In the genomic region with DNA sequence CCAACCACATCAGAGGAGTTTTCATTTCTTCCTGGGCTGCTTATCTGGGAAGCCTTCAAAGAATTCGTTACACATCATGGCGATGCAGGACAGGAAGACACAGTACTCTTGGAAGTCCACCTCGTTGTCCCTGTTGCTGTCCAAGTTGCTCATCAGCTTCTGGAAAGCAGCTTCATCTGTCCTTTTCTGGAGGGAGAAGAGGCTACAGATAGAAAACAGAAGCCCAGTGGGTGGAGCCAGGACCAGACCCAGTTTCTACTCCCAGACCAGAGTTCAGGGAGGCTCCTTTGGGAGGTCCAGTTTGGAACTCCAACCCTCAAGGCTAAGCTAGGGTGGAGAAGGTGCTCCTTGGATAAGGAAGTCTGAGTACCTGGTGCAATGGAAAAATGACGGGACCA, we compare ENCODE assay signal across 10 cellular contexts. TPM values are rescaled to one million over a fixed set of nuclear protein-coding genes. Genes with fewer than 3 reads are reported as not detected.
DNase-seq lines count a peak whose midpoint lies in the region; ATAC-seq, FAIRE-seq and TF ChIP-seq lines count a peak whose summit lies in the region.
"Had no signal": no experiment of that assay in that cellular context is flagged by ENCODE, and none has a peak within 500 bp of the region (broad histone marks: within the 10 kb centered on the region; RNA-seq: fewer than 3 reads in every experiment).

No MANE protein-coding gene starts in this region.

- no peak overlapping the region for H2AFZ ChIP-seq in mammary epithelial cell (ENCODE audit: low read depth, low read length)
- peak overlapping the region; percentile 80 for H2AFZ ChIP-seq in K562 (ENCODE audit: low read depth, low read length)

- no peak for TF ChIP-seq POLR2A in K562 (conservative IDR thresholded peaks at IDR 0.05)
- no peak for TF ChIP-seq POLR2A in uterus (IDR thresholded peaks at IDR 0.05)

- no peaks in the 10 kb centered on the region for H3K27me3 Mint-ChIP-seq in MCF 10A (ENCODE audit: insufficient read depth, unreplicated experiment)
- no peaks in the 10 kb centered on the region for H3K27me3 Mint-ChIP-seq in natural killer cell treated with Interleukin-12 subunit alpha and Interleukin-12 subunit beta and Interleukin-15 and Interleukin-18, amount 100 ng/mL, for 72 hours

- DNase-seq in MCF 10A (ENCODE audit: unreplicated experiment) (no peak), mammary epithelial cell (no peak), K562 (ENCODE audit: extremely low read depth in 1 of 4, low spot score in 3 of 4) (no peak), uterus (no peak), COLO668 (lab: John Stamatoyannopoulos, UW; ENCODE audit: unreplicated experiment) (no peak), substantia nigra (lab: John Stamatoyannopoulos, UW) (no peak), NCI-H345 (lab: John Stamatoyannopoulos, UW) (no peak)
- DNase-seq in natural killer cell treated with Interleukin-12 subunit alpha and Interleukin-12 subunit beta and Interleukin-15 and Interleukin-18, amount 100 ng/mL, for 72 hours (ENCODE audit: low spot score): no peak
- DNase-seq: left ventricle myocardium superior had no signal

- no peak overlapping the region for H3K4me3 ChIP-seq in mammary epithelial cell (replicated peaks in 1 of 3; ENCODE audit: insufficient read depth in 1 of 3, low read depth in 2 of 3, low read length in 3 of 3)
- H3K4me3 ChIP-seq in K562: no peak overlapping the region
- no peak overlapping the region for H3K4me3 ChIP-seq in uterus
- H3K4me3 ChIP-seq: body of pancreas had no signal

- ATAC-seq in K562: no peak
- no peak for ATAC-seq in natural killer cell treated with Interleukin-12 subunit alpha and Interleukin-12 subunit beta and Interleukin-15 and Interleukin-18, amount 100 ng/mL, for 72 hours
- ATAC-seq: body of pancreas, left ventricle myocardium superior had no signal

- TF ChIP-seq CTCF in MCF 10A (IDR thresholded peaks at IDR 0.05; ENCODE audit: unreplicated experiment) (no peak), mammary epithelial cell (conservative IDR thresholded peaks at IDR 0.05 in 1 of 2, IDR thresholded peaks at IDR 0.05 in 1 of 2; ENCODE audit: extremely low read depth in 1 of 2, insufficient read depth in 1 of 2, low read depth in 1 of 2, low read length in 2 of 2) (no peak), K562 (IDR thresholded peaks at IDR 0.05 in 2 of 3, conservative IDR thresholded peaks at IDR 0.05 in 1 of 3; ENCODE audit: insufficient read depth in 2 of 3, low read depth in 1 of 3, low read length in 3 of 3) (no peak), uterus (IDR thresholded peaks at IDR 0.05) (no peak)

- H3K9me1 ChIP-seq in K562 (ENCODE audit: control insufficient read depth, insufficient read depth, low read length): no peaks in the 10 kb centered on the region

- POLR2A ChIA-PET in MCF 10A (lab: Yijun Ruan, JAX): interaction anchor here (0.7 to 36.1 kb wide), 8 partner anchors 7 to 424 kb away, joined by 3 to 2106 read pairs (median 9); a partner anchor contains a TSS
- POLR2A ChIA-PET in K562 (lab: Yijun Ruan, JAX): interaction anchor here (0.6 to 2.2 kb wide), 3 partner anchors 18 to 1599 kb away, joined by 3 to 9 read pairs (median 3); a partner anchor contains a TSS

- H3K36me3 ChIP-seq in mammary epithelial cell (ENCODE audit: insufficient read depth, low read length): peaks cover 7% of the 10 kb centered on the region
- H3K36me3 ChIP-seq in K562 (ENCODE audit: control insufficient read depth, insufficient read depth, low read length): no peaks in the 10 kb centered on the region
- H3K36me3 ChIP-seq in uterus: no peaks in the 10 kb centered on the region

- CTCF ChIA-PET in MCF 10A (lab: Yijun Ruan, JAX): interaction anchor here (0.8 to 13.1 kb wide), 8 partner anchors 10 to 184 kb away, joined by 3 to 146 read pairs (median 19); a partner anchor contains a TSS
- CTCF ChIA-PET in mammary epithelial cell (lab: Charles Lee; ENCODE audit: low non-redundant PET): no interaction called here
- CTCF ChIA-PET in K562 (lab: Yijun Ruan, JAX; ENCODE audit: low intra/inter-chr PET ratio): no interaction called here

- H3K4me2 ChIP-seq in mammary epithelial cell (ENCODE audit: insufficient read depth, low read depth, low read length) (no peak overlapping the region), K562 (ENCODE audit: insufficient read depth, low read length) (peak overlapping the region; percentile 71; the same call in 1 of the 2 replicates)

- WGBS in mammary epithelial cell (ENCODE audit: low coverage, missing lambda C conversion rate): 44% methylated on average over 4 of the region's 4 CpGs
- WGBS in K562 (ENCODE audit: insufficient coverage, low coverage, missing lambda C conversion rate): 28% methylated on average over 4 of the region's 4 CpGs

- peaks cover 11% of the 10 kb centered on the region for H3K36me3 Mint-ChIP-seq in MCF 10A (ENCODE audit: insufficient read depth, unreplicated experiment)
- H3K36me3 Mint-ChIP-seq in natural killer cell treated with Interleukin-12 subunit alpha and Interleukin-12 subunit beta and Interleukin-15 and Interleukin-18, amount 100 ng/mL, for 72 hours: no peaks in the 10 kb centered on the region

- H3K79me2 ChIP-seq in mammary epithelial cell (ENCODE audit: insufficient read depth, low read length): no peaks in the 10 kb centered on the region
- H3K79me2 ChIP-seq in K562 (ENCODE audit: control insufficient read depth, insufficient read depth, low read length): no peaks in the 10 kb centered on the region

- H3K27ac ChIP-seq in mammary epithelial cell (ENCODE audit: insufficient read depth, low read depth, low read length) (no peak overlapping the region), K562 (ENCODE audit: extremely low read depth, low read depth, low read length) (peak overlapping the region; percentile 20; the same call in 1 of the 3 replicates), uterus (peak overlapping the region; percentile 86 to 94), substantia nigra (ENCODE audit: low read depth, low read length, poor library complexity, severe bottlenecking) (no peak overlapping the region)

- no peaks in the 10 kb centered on the region for H3K9me3 Mint-ChIP-seq in MCF 10A (ENCODE audit: unreplicated experiment)
- no peaks in the 10 kb centered on the region for H3K9me3 Mint-ChIP-seq in natural killer cell treated with Interleukin-12 subunit alpha and Interleukin-12 subunit beta and Interleukin-15 and Interleukin-18, amount 100 ng/mL, for 72 hours

- in situ Hi-C loops in mammary epithelial cell (cut with MboI; ENCODE audit: low sequenced_read_pairs in 2 of 2) (loop anchor here in 1 of 2 donors (25.0 kb wide), 1 partner anchor 444 kb away; a partner anchor contains a TSS), K562 (cut with MboI) (no loop called here)

- peak overlapping the region; percentile 72 for H3K4me3 Mint-ChIP-seq in MCF 10A (ENCODE audit: unreplicated experiment)
- no peak overlapping the region for H3K4me3 Mint-ChIP-seq in natural killer cell treated with Interleukin-12 subunit alpha and Interleukin-12 subunit beta and Interleukin-15 and Interleukin-18, amount 100 ng/mL, for 72 hours

- H3K4me1 ChIP-seq in mammary epithelial cell (ENCODE audit: insufficient read depth, low read length) (peaks cover 63% of the 10 kb centered on the region), K562 (replicated peaks in 1 of 2; ENCODE audit: control insufficient read depth in 2 of 2, insufficient read depth in 2 of 2, low read length in 2 of 2) (peaks cover 77 to 80% of the 10 kb centered on the region in 2 experiments), uterus (peaks cover 14 to 18% of the 10 kb centered on the region in 2 donors)

- no peak for TF ChIP-seq EP300 in K562 (IDR thresholded peaks at IDR 0.05; ENCODE audit: low read length)

- BruUV-seq in MCF 10A (replicated peaks; lab: Mats Ljungman, UMichigan) (no TSS peak), mammary epithelial cell (replicated peaks; lab: Mats Ljungman, UMichigan) (no TSS peak), K562 (replicated peaks; lab: Mats Ljungman, UMichigan) (no TSS peak)

- no peak for FAIRE-seq in K562 (lab: Jason Lieb, UNC)

- TF ChIP-seq RAD21 in K562 (CRISPR knock-in tag; conservative IDR thresholded peaks at IDR 0.05 in 1 of 2, IDR thresholded peaks at IDR 0.05 in 1 of 2): no peak

- H4K20me1 ChIP-seq in mammary epithelial cell (ENCODE audit: insufficient read depth, low read length) (no peaks in the 10 kb centered on the region), K562 (replicated peaks; ENCODE audit: control insufficient read depth, insufficient read depth, low read length) (no peaks in the 10 kb centered on the region)

- H3K4me1 Mint-ChIP-seq in MCF 10A (ENCODE audit: insufficient read depth, unreplicated experiment): peaks cover 84% of the 10 kb centered on the region
- H3K4me1 Mint-ChIP-seq in natural killer cell treated with Interleukin-12 subunit alpha and Interleukin-12 subunit beta and Interleukin-15 and Interleukin-18, amount 100 ng/mL, for 72 hours (ENCODE audit: low read depth in 2 of 2): peaks cover 64 to 65% of the 10 kb centered on the region in 2 donors

- H3K27me3 ChIP-seq in mammary epithelial cell (ENCODE audit: insufficient read depth, low read length) (no peaks in the 10 kb centered on the region), K562 (ENCODE audit: control insufficient read depth in 2 of 2, insufficient read depth in 2 of 2, low read length in 2 of 2) (no peaks in the 10 kb centered on the region), uterus (no peaks in the 10 kb centered on the region)
- H3K27me3 ChIP-seq: body of pancreas had no signal

- H3K9ac ChIP-seq in mammary epithelial cell (ENCODE audit: insufficient read depth, low read length) (no peak overlapping the region), K562 (ENCODE audit: insufficient read depth in 1 of 2, low read depth in 2 of 2, low read length in 2 of 2) (peak overlapping the region; percentile 10 to 32; a peak in 2 of 4 replicates)

- H3K9me3 ChIP-seq in mammary epithelial cell (replicated peaks; ENCODE audit: insufficient read depth, low read length) (no peaks in the 10 kb centered on the region), K562 (replicated peaks; ENCODE audit: control insufficient read depth, insufficient read depth, low read depth, low read length) (no peaks in the 10 kb centered on the region), uterus (no peaks in the 10 kb centered on the region)
- H3K9me3 ChIP-seq: body of pancreas had no signal

- peak overlapping the region; percentile 92 for H3K27ac Mint-ChIP-seq in MCF 10A (ENCODE audit: low read depth, unreplicated experiment)
- peak overlapping the region; percentile 94 to 96 for H3K27ac Mint-ChIP-seq in natural killer cell treated with Interleukin-12 subunit alpha and Interleukin-12 subunit beta and Interleukin-15 and Interleukin-18, amount 100 ng/mL, for 72 hours

- dilution Hi-C loops in mammary epithelial cell (cut with HindIII; ENCODE audit: low sequenced_read_pairs): no loop called here

- intact Hi-C loops in MCF 10A (cut with micrococcal nuclease): no loop called here
- intact Hi-C loops in mammary epithelial cell (cut with micrococcal nuclease): loop anchor here (2.0 kb wide), 1 partner anchor 33 kb away; no protein-coding TSS in a partner anchor
- intact Hi-C loops in K562 (cut with micrococcal nuclease): no loop called here
- intact Hi-C loops in uterus (cut with DNase I; ENCODE audit: low total_unique reads): no loop called here

RNA-seq across cellular contexts. Expression of a gene that starts 1.9 kb away (rescaled TPM):
- total RNA-seq in MCF 10A (2022) (27.2 and 60.7 TPM in 2 replicates), mammary epithelial cell (1 to 10 TPM; 4.3 to 9.9 TPM), K562 (2014; rRNA removed) (3.7 and 5.2 TPM in 2 replicates), K562 (2014; rRNA removed; fragmentation: Illumina TruSeq; extraction: Trizol) (9.5 and 11.3 TPM in 2 replicates), K562 (2015; rRNA removed; fragmentation: Illumina TruSeq; extraction: Trizol) (11.2 and 11.3 TPM in 2 replicates), K562 (2021) (5.5 and 8.1 TPM in 2 replicates), uterus (100 to 1,000 TPM in 3 of 4 donors, 10 to 100 TPM in 1; 58.9 to 226 (median 155) TPM)
- polyA plus RNA-seq in mammary epithelial cell (24.2 TPM), K562 (2011; rRNA removed) (13.9 and 14.8 TPM in 2 replicates), K562 (2014; fragmentation: Illumina TruSeq; extraction: Trizol) (5.6 and 6.9 TPM in 2 replicates), K562 (2014; fragmentation: Nextera tagmentation; extraction: Ambion mirVana) (10 to 100 TPM; 20.1 TPM), K562 (2014; rRNA removed) (7.2 and 11.3 TPM in 2 replicates)
- not detected for polyA minus RNA-seq in mammary epithelial cell
- 1.0 TPM in 1 of 2 replicates, not detected in the other for total RNA-seq in K562 (2011; cell fraction: chromatin; rRNA removed; ENCODE audit: low replicate concordance)
- 0.67 and 1.4 TPM in 2 replicates for total RNA-seq in K562 (2011; cell fraction: nucleolus; rRNA removed)
- 0.66 TPM in 1 of 2 replicates, not detected in the other for total RNA-seq in K562 (2011; cell fraction: nucleoplasm; rRNA removed)
- polyA plus RNA-seq in K562 (2011; cell fraction: cytosol; rRNA removed): 12.8 and 19.3 TPM in 2 replicates
- polyA plus RNA-seq in K562 (2011; cell fraction: nucleus; rRNA removed): 5.9 and 6.8 TPM in 2 replicates
- 5.1 and 17.9 TPM in 2 replicates for polyA plus RNA-seq in K562 (2012)
- polyA minus RNA-seq in K562 (2011; rRNA and poly(A)+ RNA removed): 3.0 and 4.5 TPM in 2 replicates
- 4.6 and 6.6 TPM in 2 replicates for polyA minus RNA-seq in K562 (2011; cell fraction: cytosol; rRNA and poly(A)+ RNA removed)
- polyA minus RNA-seq in K562 (2011; cell fraction: nucleus; rRNA and poly(A)+ RNA removed): 2.1 and 2.8 TPM in 2 replicates
- total RNA-seq in natural killer cell treated with Interleukin-12 subunit alpha and Interleukin-12 subunit beta and Interleukin-15 and Interleukin-18, amount 100 ng/mL, for 72 hours: 100 to 1,000 TPM in 1 of 2 donors, 10 to 100 TPM in 1; 85.4 to 124 TPM

RNA-seq across cellular contexts. Expression of a gene that starts 3.0 kb away (rescaled TPM):
- total RNA-seq in MCF 10A (2022) (not detected in 2 replicates), mammary epithelial cell (not detected), K562 (2014; rRNA removed) (0.37 TPM in 1 of 2 replicates, not detected in the other), K562 (2014; rRNA removed; fragmentation: Illumina TruSeq; extraction: Trizol) (not detected in 2 replicates), K562 (2015; rRNA removed; fragmentation: Illumina TruSeq; extraction: Trizol) (not detected in 2 replicates), K562 (2021) (not detected in 2 replicates), uterus (not detected)
- polyA plus RNA-seq in mammary epithelial cell (0.34 TPM), K562 (2011; rRNA removed) (0.45 and 0.60 TPM in 2 replicates), K562 (2014; fragmentation: Illumina TruSeq; extraction: Trizol) (0.28 and 0.56 TPM in 2 replicates), K562 (2014; fragmentation: Nextera tagmentation; extraction: Ambion mirVana) (1 to 10 TPM in 1 of 2 experiments, under 1 TPM in 1; 0.67 to 1.4 TPM), K562 (2014; rRNA removed) (not detected in 2 replicates)
- not detected for polyA minus RNA-seq in mammary epithelial cell
- total RNA-seq in K562 (2011; cell fraction: chromatin; rRNA removed; ENCODE audit: low replicate concordance): not detected in 2 replicates
- not detected in 2 replicates for total RNA-seq in K562 (2011; cell fraction: nucleolus; rRNA removed)
- total RNA-seq in K562 (2011; cell fraction: nucleoplasm; rRNA removed): not detected in 2 replicates
- 0.42 and 0.83 TPM in 2 replicates for polyA plus RNA-seq in K562 (2011; cell fraction: cytosol; rRNA removed)
- 0.36 TPM in 1 of 2 replicates, not detected in the other for polyA plus RNA-seq in K562 (2011; cell fraction: nucleus; rRNA removed)
- polyA plus RNA-seq in K562 (2012): 1.2 and 1.4 TPM in 2 replicates
- polyA minus RNA-seq in K562 (2011; rRNA and poly(A)+ RNA removed): 0.95 TPM in 1 of 2 replicates, not detected in the other
- not detected in 2 replicates for polyA minus RNA-seq in K562 (2011; cell fraction: cytosol; rRNA and poly(A)+ RNA removed)
- not detected in 2 replicates for polyA minus RNA-seq in K562 (2011; cell fraction: nucleus; rRNA and poly(A)+ RNA removed)
- not detected for total RNA-seq in natural killer cell treated with Interleukin-12 subunit alpha and Interleukin-12 subunit beta and Interleukin-15 and Interleukin-18, amount 100 ng/mL, for 72 hours
- total RNA-seq: body of pancreas, left ventricle myocardium superior had no signal

RNA-seq across cellular contexts. Expression of a gene that starts 5.3 kb away (rescaled TPM):
- total RNA-seq in MCF 10A (2022): 85.7 and 90.0 TPM in 2 replicates
- total RNA-seq in mammary epithelial cell: 10 to 100 TPM in 1 of 2 donors, 1 to 10 TPM in 1; 3.5 to 58.6 TPM
- polyA plus RNA-seq in mammary epithelial cell: 46.1 TPM
- 17.4 TPM for polyA minus RNA-seq in mammary epithelial cell
- not detected in 2 replicates for total RNA-seq in K562 (2011; cell fraction: chromatin; rRNA removed; ENCODE audit: low replicate concordance)
- total RNA-seq in K562 (2011; cell fraction: nucleolus; rRNA removed): not detected in 2 replicates
- not detected in 2 replicates for total RNA-seq in K562 (2011; cell fraction: nucleoplasm; rRNA removed)
- total RNA-seq in K562 (2014; rRNA removed): not detected in 2 replicates
- not detected in 2 replicates for total RNA-seq in K562 (2014; rRNA removed; fragmentation: Illumina TruSeq; extraction: Trizol)
- total RNA-seq in K562 (2015; rRNA removed; fragmentation: Illumina TruSeq; extraction: Trizol): 0.18 and 0.34 TPM in 2 replicates
- total RNA-seq in K562 (2021): 0.34 TPM in 1 of 2 replicates, not detected in the other
- 0.56 TPM in 1 of 2 replicates, not detected in the other for polyA plus RNA-seq in K562 (2011; rRNA removed)
- 1.4 TPM in 1 of 2 replicates, not detected in the other for polyA plus RNA-seq in K562 (2011; cell fraction: cytosol; rRNA removed)
- 0.37 TPM in 1 of 2 replicates, not detected in the other for polyA plus RNA-seq in K562 (2011; cell fraction: nucleus; rRNA removed)
- polyA plus RNA-seq in K562 (2012): 0.26 TPM in 1 of 2 replicates, not detected in the other
- polyA plus RNA-seq in K562 (2014; fragmentation: Illumina TruSeq; extraction: Trizol): 0.16 TPM in 1 of 2 replicates, not detected in the other
- polyA plus RNA-seq in K562 (2014; fragmentation: Nextera tagmentation; extraction: Ambion mirVana): under 1 TPM in 1 of 2 experiments, not detected in 1; 0.08 TPM
- polyA plus RNA-seq in K562 (2014; rRNA removed): 0.26 and 1.7 TPM in 2 replicates
- polyA minus RNA-seq in K562 (2011; rRNA and poly(A)+ RNA removed): not detected in 2 replicates
- polyA minus RNA-seq in K562 (2011; cell fraction: cytosol; rRNA and poly(A)+ RNA removed): not detected in 2 replicates
- not detected in 2 replicates for polyA minus RNA-seq in K562 (2011; cell fraction: nucleus; rRNA and poly(A)+ RNA removed)
- not detected for total RNA-seq in natural killer cell treated with Interleukin-12 subunit alpha and Interleukin-12 subunit beta and Interleukin-15 and Interleukin-18, amount 100 ng/mL, for 72 hours
- 1 to 10 TPM in 2 of 4 donors, not detected in 2; 1.2 to 3.7 TPM for total RNA-seq in uterus
- total RNA-seq: body of pancreas had no signal

RNA-seq across cellular contexts. Expression of a gene that starts 7.9 kb away (rescaled TPM):
- total RNA-seq in MCF 10A (2022) (2,571 and 2,904 TPM in 2 replicates), mammary epithelial cell (1,000 to 10,000 TPM; 1,155 to 2,455 TPM), K562 (2014; rRNA removed) (14.7 and 19.1 TPM in 2 replicates), K562 (2014; rRNA removed; fragmentation: Illumina TruSeq; extraction: Trizol) (16.3 and 23.2 TPM in 2 replicates), K562 (2015; rRNA removed; fragmentation: Illumina TruSeq; extraction: Trizol) (32.5 and 36.4 TPM in 2 replicates), K562 (2021) (23.2 and 26.3 TPM in 2 replicates), uterus (100 to 1,000 TPM in 3 of 4 donors, 10 to 100 TPM in 1; 55.5 to 729 (median 448) TPM)
- polyA plus RNA-seq in mammary epithelial cell (2,730 TPM), K562 (2011; rRNA removed) (1.3 and 16.7 TPM in 2 replicates), K562 (2014; fragmentation: Illumina TruSeq; extraction: Trizol) (9.8 and 12.9 TPM in 2 replicates), K562 (2014; fragmentation: Nextera tagmentation; extraction: Ambion mirVana) (10 to 100 TPM; 59.5 to 66.5 TPM), K562 (2014; rRNA removed) (26.5 and 30.1 TPM in 2 replicates)
- 719 TPM for polyA minus RNA-seq in mammary epithelial cell
- 3.2 TPM in 1 of 2 replicates, not detected in the other for total RNA-seq in K562 (2011; cell fraction: chromatin; rRNA removed; ENCODE audit: low replicate concordance)
- 3.8 and 6.2 TPM in 2 replicates for total RNA-seq in K562 (2011; cell fraction: nucleolus; rRNA removed)
- total RNA-seq in K562 (2011; cell fraction: nucleoplasm; rRNA removed): 1.9 and 3.0 TPM in 2 replicates
- polyA plus RNA-seq in K562 (2011; cell fraction: cytosol; rRNA removed): 2.0 and 24.3 TPM in 2 replicates
- 0.73 and 6.6 TPM in 2 replicates for polyA plus RNA-seq in K562 (2011; cell fraction: nucleus; rRNA removed)
- 37.2 and 68.1 TPM in 2 replicates for polyA plus RNA-seq in K562 (2012)
- polyA minus RNA-seq in K562 (2011; rRNA and poly(A)+ RNA removed): 4.1 TPM in 1 of 2 replicates, not detected in the other
- 15.9 and 30.5 TPM in 2 replicates for polyA minus RNA-seq in K562 (2011; cell fraction: cytosol; rRNA and poly(A)+ RNA removed)
- 4.4 and 6.5 TPM in 2 replicates for polyA minus RNA-seq in K562 (2011; cell fraction: nucleus; rRNA and poly(A)+ RNA removed)
- 100 to 1,000 TPM in 1 of 2 donors, 10 to 100 TPM in 1; 90.9 to 106 TPM for total RNA-seq in natural killer cell treated with Interleukin-12 subunit alpha and Interleukin-12 subunit beta and Interleukin-15 and Interleukin-18, amount 100 ng/mL, for 72 hours

RNA-seq across cellular contexts. Expression of a gene that starts 21.9 kb away (rescaled TPM):
- total RNA-seq in MCF 10A (2022) (5,064 and 5,163 TPM in 2 replicates), mammary epithelial cell (over 10,000 TPM in 1 of 2 donors, 1,000 to 10,000 TPM in 1; 2,255 to 12,622 TPM), K562 (2014; rRNA removed) (not detected in 2 replicates), K562 (2014; rRNA removed; fragmentation: Illumina TruSeq; extraction: Trizol) (not detected in 2 replicates), K562 (2015; rRNA removed; fragmentation: Illumina TruSeq; extraction: Trizol) (0.49 TPM in 1 of 2 replicates, not detected in the other), K562 (2021) (0.40 and 1.3 TPM in 2 replicates), uterus (1 to 10 TPM in 2 of 4 donors, not detected in 2; 2.1 to 2.7 TPM)
- polyA plus RNA-seq in mammary epithelial cell (15,689 TPM), K562 (2011; rRNA removed) (0.65 TPM in 1 of 2 replicates, not detected in the other), K562 (2014; fragmentation: Illumina TruSeq; extraction: Trizol) (0.86 TPM in 1 of 2 replicates, not detected in the other), K562 (2014; fragmentation: Nextera tagmentation; extraction: Ambion mirVana) (under 1 TPM; 0.28 to 0.46 TPM), K562 (2014; rRNA removed) (0.38 and 0.44 TPM in 2 replicates)
- 4,465 TPM for polyA minus RNA-seq in mammary epithelial cell
- total RNA-seq in K562 (2011; cell fraction: chromatin; rRNA removed; ENCODE audit: low replicate concordance): not detected in 2 replicates
- not detected in 2 replicates for total RNA-seq in K562 (2011; cell fraction: nucleolus; rRNA removed)
- total RNA-seq in K562 (2011; cell fraction: nucleoplasm; rRNA removed): not detected in 2 replicates
- polyA plus RNA-seq in K562 (2011; cell fraction: cytosol; rRNA removed): 0.34 TPM in 1 of 2 replicates, not detected in the other
- polyA plus RNA-seq in K562 (2011; cell fraction: nucleus; rRNA removed): 0.28 TPM in 1 of 2 replicates, not detected in the other
- 0.22 and 0.23 TPM in 2 replicates for polyA plus RNA-seq in K562 (2012)
- polyA minus RNA-seq in K562 (2011; rRNA and poly(A)+ RNA removed): not detected in 2 replicates
- not detected in 2 replicates for polyA minus RNA-seq in K562 (2011; cell fraction: cytosol; rRNA and poly(A)+ RNA removed)
- not detected in 2 replicates for polyA minus RNA-seq in K562 (2011; cell fraction: nucleus; rRNA and poly(A)+ RNA removed)
- under 1 TPM in 1 of 2 donors, not detected in 1; 0.48 TPM for total RNA-seq in natural killer cell treated with Interleukin-12 subunit alpha and Interleukin-12 subunit beta and Interleukin-15 and Interleukin-18, amount 100 ng/mL, for 72 hours
- total RNA-seq: body of pancreas had no signal

Comparison
In these comparisons a context has a peak if more than half of its experiments do, and no peak if none do; other contexts are left out.
1. H3K27ac ChIP-seq: peak in K562 (single experiment) and uterus (2 of 2); none in mammary epithelial cell (single experiment) and substantia nigra (single experiment).